ENCODE assay signal across 1 cellular context in the genomic region with DNA sequence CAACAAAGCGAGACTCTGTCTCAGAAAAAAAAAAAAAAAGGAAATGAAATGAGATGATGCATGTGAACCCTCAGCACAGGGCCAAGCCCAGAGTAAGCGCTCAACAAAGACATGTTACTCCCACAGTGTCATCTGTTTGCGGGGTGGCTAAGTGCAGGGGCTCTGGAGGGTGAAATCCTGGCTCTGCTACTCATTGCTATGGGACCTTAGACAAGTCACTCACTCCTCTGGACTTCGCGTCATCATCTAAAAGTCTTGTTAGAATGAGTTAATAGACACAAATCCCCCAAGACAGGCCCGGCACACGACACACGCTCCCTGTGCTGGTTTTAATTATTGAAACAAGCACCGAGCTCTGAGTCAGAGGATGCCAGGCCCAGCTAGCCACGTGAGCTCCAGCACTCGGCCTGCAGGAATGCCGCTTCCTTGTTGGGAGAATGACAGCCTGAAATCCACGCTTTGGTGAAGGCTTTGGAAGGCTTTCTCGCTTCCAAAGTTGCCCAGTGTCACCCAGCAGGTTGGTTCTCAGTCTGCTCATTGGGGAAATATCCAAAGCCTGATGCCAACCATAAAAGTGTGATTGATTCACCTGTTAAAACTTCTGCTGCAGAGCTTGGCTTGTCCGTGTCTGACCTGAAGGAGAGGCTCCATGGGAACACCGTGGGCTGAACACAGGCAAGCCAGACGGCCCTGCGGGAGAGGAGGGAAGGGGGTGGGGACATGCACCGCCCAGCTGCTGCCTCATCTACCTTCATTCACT.
TF ChIP-seq lines count a peak whose summit lies in the region.

No MANE protein-coding gene starts in this region.

TF ChIP-seq in HCT116, 20 proteins besides CTCF, POLR2A, EP300 and RAD21:
- TF ChIP-seq EZH2 (IDR thresholded peaks at IDR 0.05) (no peak), CBX3 (IDR thresholded peaks at IDR 0.05; ENCODE audit: low read depth) (0 out of 2 replicates have a peak, but pooled peaks have one; percentile 41)
- TF ChIP-seq, protein P1, sequence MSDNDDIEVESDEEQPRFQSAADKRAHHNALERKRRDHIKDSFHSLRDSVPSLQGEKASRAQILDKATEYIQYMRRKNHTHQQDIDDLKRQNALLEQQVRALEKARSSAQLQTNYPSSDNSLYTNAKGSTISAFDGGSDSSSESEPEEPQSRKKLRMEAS (IDR thresholded peaks at IDR 0.05): peak; percentile 73
